ENCODE assay signal across 7 cellular contexts in the genomic region with DNA sequence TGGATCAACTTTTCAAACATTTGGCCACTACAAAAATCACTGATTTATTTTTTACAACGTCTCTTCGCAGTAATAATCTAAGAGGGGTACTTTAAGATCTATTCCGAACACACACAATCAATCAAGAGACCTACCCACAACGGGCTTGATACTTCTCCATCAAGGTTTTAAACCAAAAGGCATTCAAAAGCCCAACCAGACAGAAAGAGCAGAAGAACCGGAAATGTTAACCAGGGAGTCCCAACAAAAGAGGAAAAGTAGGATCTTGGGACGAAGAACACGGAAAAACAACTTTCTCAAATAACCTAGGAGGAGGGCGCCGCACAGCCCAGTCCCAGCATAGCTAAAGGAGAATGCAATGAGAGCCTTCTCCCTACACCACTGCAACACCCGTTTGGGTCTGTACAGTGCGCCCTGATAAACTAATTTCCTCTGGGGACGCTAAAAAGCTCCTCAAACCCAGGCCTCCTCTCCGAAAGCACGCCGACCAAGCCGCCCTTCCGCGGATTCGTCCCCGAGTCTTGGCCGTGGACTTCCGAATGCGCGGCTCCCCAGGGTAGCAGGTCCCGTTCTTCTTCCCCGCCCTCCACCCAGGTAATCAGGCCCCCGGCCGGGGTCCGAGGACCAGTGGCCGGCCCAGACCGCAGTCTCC. TPM values are rescaled to one million over a fixed set of nuclear protein-coding genes. Genes with fewer than 3 reads are reported as not detected.
DNase-seq lines count a peak whose midpoint lies in the region; ATAC-seq and TF ChIP-seq lines count a peak whose summit lies in the region.
"Had no signal": no experiment of that assay in that cellular context is flagged by ENCODE, and none has a peak within 500 bp of the region (broad histone marks: within the 10 kb centered on the region; RNA-seq: fewer than 3 reads in every experiment).

No MANE protein-coding gene starts in this region.

- TF ChIP-seq CTCF in Loucy (conservative IDR thresholded peaks at IDR 0.05; ENCODE audit: low read length), result no peak

- H4K20me1 ChIP-seq in Loucy (ENCODE audit: insufficient read depth, low read length, poor library complexity, severe bottlenecking), result peaks cover 46% of the 10 kb centered on the region

- H3K4me3 Mint-ChIP-seq in stimulated activated memory B cell treated with anti-CD40 and anti-IgM and Interleukin-4, amounts not matched to agents 10 μg/mL and 1 μg/mL and 100 μg/mL, for 72 hours, result peak overlapping the region; percentile 86

- no peaks in the 10 kb centered on the region for H3K9me3 Mint-ChIP-seq in stimulated activated memory B cell treated with anti-CD40 and anti-IgM and Interleukin-4, amounts not matched to agents 10 μg/mL and 1 μg/mL and 100 μg/mL, for 72 hours

- peak overlapping the region; percentile 93 for H3K27ac Mint-ChIP-seq in stimulated activated memory B cell treated with anti-CD40 and anti-IgM and Interleukin-4, amounts not matched to agents 10 μg/mL and 1 μg/mL and 100 μg/mL, for 72 hours

- H3K36me3 ChIP-seq in Loucy (ENCODE audit: insufficient read depth, low read length), result peaks cover 21% of the 10 kb centered on the region; the same call in 1 of the 2 replicates

- peaks cover 26% of the 10 kb centered on the region for H3K36me3 Mint-ChIP-seq in stimulated activated memory B cell treated with anti-CD40 and anti-IgM and Interleukin-4, amounts not matched to agents 10 μg/mL and 1 μg/mL and 100 μg/mL, for 72 hours

- no peaks in the 10 kb centered on the region for H3K9me2 ChIP-seq in Loucy (replicated peaks; ENCODE audit: low read depth, low read length)

- peak overlapping the region; percentile 87 for H3K4me3 ChIP-seq in Loucy (ENCODE audit: low read length, poor library complexity, severe bottlenecking)

- H3K4me1 Mint-ChIP-seq in stimulated activated memory B cell treated with anti-CD40 and anti-IgM and Interleukin-4, amounts not matched to agents 10 μg/mL and 1 μg/mL and 100 μg/mL, for 72 hours, result peaks cover 59% of the 10 kb centered on the region

- H3K4me1 ChIP-seq in Loucy (ENCODE audit: insufficient read depth, low read length, poor library complexity, severe bottlenecking), result peaks cover 39% of the 10 kb centered on the region

- DNase-seq in NCI-H2107 (lab: John Stamatoyannopoulos, UW), result no peak
- DNase-seq in medulla oblongata (ENCODE audit: extremely low spot score), result no peak

- no peaks in the 10 kb centered on the region for H3F3A ChIP-seq in Loucy (ENCODE audit: low read depth)

- peak; percentile 14 for ATAC-seq in GM21526 (IDR thresholded peaks at IDR 0.05; ENCODE audit: low FRiP score, unreplicated experiment)
- peak; percentile 25 for ATAC-seq in esophagus mucosa
- ATAC-seq in stimulated activated memory B cell treated with anti-CD40 and anti-IgM and Interleukin-4, amounts not matched to agents 10 μg/mL and 1 μg/mL and 100 μg/mL, for 72 hours, result peak; percentile 42

- H3K9me3 ChIP-seq in Loucy (ENCODE audit: insufficient read depth, low read depth, low read length), result no peaks in the 10 kb centered on the region

- H3K9ac ChIP-seq in Loucy (ENCODE audit: low read depth, low read length, poor library complexity, severe bottlenecking), result peak overlapping the region; percentile 92

- H3K79me2 ChIP-seq in Loucy (ENCODE audit: insufficient read depth, low read length), result peaks cover 51% of the 10 kb centered on the region

- peaks cover 24% of the 10 kb centered on the region for H3K27me3 ChIP-seq in Loucy (ENCODE audit: insufficient read depth, low read length, poor library complexity, severe bottlenecking)

- H2AFZ ChIP-seq in Loucy (ENCODE audit: low read length), result peak overlapping the region; percentile 36; the same call in 1 of the 2 replicates

- no peaks in the 10 kb centered on the region for H3K27me3 Mint-ChIP-seq in stimulated activated memory B cell treated with anti-CD40 and anti-IgM and Interleukin-4, amounts not matched to agents 10 μg/mL and 1 μg/mL and 100 μg/mL, for 72 hours

- H3K4me2 ChIP-seq in Loucy (ENCODE audit: low read depth, low read length, poor library complexity, severe bottlenecking), result peak overlapping the region; percentile 78

RNA-seq across cellular contexts. Expression of a gene that starts 0.6 kb away (rescaled TPM):
- 439 TPM for total RNA-seq in esophagus mucosa

RNA-seq across cellular contexts. Expression of a gene that starts 7.1 kb away (rescaled TPM):
- total RNA-seq in esophagus mucosa, result 10.8 TPM

RNA-seq across cellular contexts. Expression of a gene that starts 18.7 kb away (rescaled TPM):
- total RNA-seq in esophagus mucosa, result 0.04 TPM

RNA-seq across cellular contexts. Expression of a gene that starts 37.0 kb away (rescaled TPM):
- total RNA-seq in esophagus mucosa, result 40.3 TPM

RNA-seq across cellular contexts. Expression of a gene that starts 45.2 kb away (rescaled TPM):
- total RNA-seq in esophagus mucosa, result not detected
- total RNA-seq: glomerular endothelial cell had no signal
